ENCODE assay signal across 1 cellular context in genomic region chr1:235708390-235708962, GRCh38.
TF ChIP-seq lines count a peak whose summit lies in the region.

No MANE protein-coding gene starts in this region.

TF ChIP-seq in GM23338, 12 proteins besides CTCF, POLR2A, EP300 and RAD21 (continued from another document):
- TF ChIP-seq REST (IDR thresholded peaks at IDR 0.05; ENCODE audit: unreplicated experiment), result no peak
- no peak for TF ChIP-seq EZH2phosphoT487 (IDR thresholded peaks at IDR 0.05; ENCODE audit: unreplicated experiment)
